Comparison of ENCODE assay signal across 23 cellular contexts in genomic region chr1:170691258-170691657, GRCh38. TPM values are rescaled to one million over a fixed set of nuclear protein-coding genes. Genes with fewer than 3 reads are reported as not detected.
DNase-seq lines count a peak whose midpoint lies in the region; ATAC-seq and TF ChIP-seq lines count a peak whose summit lies in the region.
"Had no signal": no experiment of that assay in that cellular context is flagged by ENCODE, and none has a peak within 500 bp of the region (broad histone marks: within the 10 kb centered on the region; RNA-seq: fewer than 3 reads in every experiment).

No MANE protein-coding gene starts in this region.

- intact Hi-C loops in left ventricle myocardium inferior (cut with micrococcal nuclease) (no loop called here), uterus (cut with DNase I; ENCODE audit: low total_unique reads) (no loop called here)

- no peaks in the 10 kb centered on the region for H3K9me3 ChIP-seq in left ventricle myocardium inferior (replicated peaks)
- no peaks in the 10 kb centered on the region for H3K9me3 ChIP-seq in right atrium auricular region
- no peaks in the 10 kb centered on the region for H3K9me3 ChIP-seq in uterus
- no peaks in the 10 kb centered on the region for H3K9me3 ChIP-seq in T-helper 17 cell (ENCODE audit: control insufficient read depth, low read length, poor library complexity, severe bottlenecking)
- H3K9me3 ChIP-seq: BE2C, HAP-1, SJSA1 had no signal

- in situ Hi-C loops in brain microvascular endothelial cell (cut with HindIII; ENCODE audit: low pct_ligation_motif_present, low sequenced_read_pairs), result no loop called here

- H3K36me3 Mint-ChIP-seq in osteocyte (ENCODE audit: unreplicated experiment) (peaks cover 13% of the 10 kb centered on the region), T-helper 17 cell (ENCODE audit: low read depth) (peaks cover 2% of the 10 kb centered on the region), endothelial cell (ENCODE audit: low read depth, unreplicated experiment) (no peaks in the 10 kb centered on the region)
- H3K36me3 Mint-ChIP-seq: CD4-positive, CD25-positive, alpha-beta regulatory T cell had no signal

- no peak for TF ChIP-seq POLR2A in uterus (IDR thresholded peaks at IDR 0.05)

- H3K4me1 Mint-ChIP-seq in osteocyte (ENCODE audit: unreplicated experiment), result peaks cover 92% of the 10 kb centered on the region
- H3K4me1 Mint-ChIP-seq in T-helper 17 cell, result peaks cover 10% of the 10 kb centered on the region
- H3K4me1 Mint-ChIP-seq in endothelial cell (ENCODE audit: unreplicated experiment), result peaks cover 21% of the 10 kb centered on the region
- H3K4me1 Mint-ChIP-seq: CD4-positive, CD25-positive, alpha-beta regulatory T cell had no signal

- peaks cover 59% of the 10 kb centered on the region for H3K4me1 ChIP-seq in left ventricle myocardium inferior
- H3K4me1 ChIP-seq in right atrium auricular region, result peaks cover 0 to 26% of the 10 kb centered on the region in 2 donors
- H3K4me1 ChIP-seq in uterus, result peaks cover 7 to 13% of the 10 kb centered on the region in 2 donors
- H3K4me1 ChIP-seq: BE2C, SJSA1 had no signal

- H3K4me3 Mint-ChIP-seq in osteocyte (ENCODE audit: unreplicated experiment) (no peak overlapping the region), T-helper 17 cell (no peak overlapping the region), endothelial cell (ENCODE audit: unreplicated experiment) (no peak overlapping the region)
- H3K4me3 Mint-ChIP-seq: CD4-positive, CD25-positive, alpha-beta regulatory T cell; GM23338 had no signal

- DNase-seq in left ventricle myocardium inferior (no peak), right atrium auricular region (ENCODE audit: low spot score) (no peak), brain microvascular endothelial cell (no peak), osteocyte (ENCODE audit: extremely low spot score, unreplicated experiment) (no peak), uterus (no peak), T-helper 17 cell (no peak), endothelial cell (ENCODE audit: low spot score) (no peak)
- DNase-seq: BE2C; CD4-positive, CD25-positive, alpha-beta regulatory T cell; EL; GF-D8; MV-4-11; NCI-H1105 treated with DMSO at 0.1 percent for 48 hours; NCI-H2029 treated with DMSO at 0.1 percent for 48 hours; NCI-H2171 treated with DMSO at 0.1 percent for 48 hours; NCI-H446; NCI-H526; OCI-M1 had no signal

- ATAC-seq in GM18870 (IDR thresholded peaks at IDR 0.05; ENCODE audit: unreplicated experiment), result no peak
- no peak for ATAC-seq in T-helper 17 cell
- ATAC-seq: GM23338 had no signal

- H3K27ac Mint-ChIP-seq in osteocyte (ENCODE audit: unreplicated experiment), result peak overlapping the region; percentile 90
- no peak overlapping the region for H3K27ac Mint-ChIP-seq in T-helper 17 cell
- H3K27ac Mint-ChIP-seq in endothelial cell (ENCODE audit: unreplicated experiment), result no peak overlapping the region
- H3K27ac Mint-ChIP-seq: CD4-positive, CD25-positive, alpha-beta regulatory T cell; GM23338 had no signal

- TF ChIP-seq CTCF in left ventricle myocardium inferior (IDR thresholded peaks at IDR 0.05; ENCODE audit: borderline replicate concordance) (no peak), right atrium auricular region (IDR thresholded peaks at IDR 0.05) (no peak), brain microvascular endothelial cell (IDR thresholded peaks at IDR 0.05; ENCODE audit: low read depth, low read length, missing control alignments) (no peak), osteocyte (IDR thresholded peaks at IDR 0.05) (no peak), uterus (IDR thresholded peaks at IDR 0.05) (no peak), endothelial cell (IDR thresholded peaks at IDR 0.05; ENCODE audit: unreplicated experiment) (no peak)

- H3K9me3 Mint-ChIP-seq in osteocyte (ENCODE audit: unreplicated experiment) (no peaks in the 10 kb centered on the region), endothelial cell (ENCODE audit: unreplicated experiment) (no peaks in the 10 kb centered on the region)
- H3K9me3 Mint-ChIP-seq: CD4-positive, CD25-positive, alpha-beta regulatory T cell; GM23338 had no signal

- H3K27ac ChIP-seq in left ventricle myocardium inferior (replicated peaks) (peak overlapping the region; percentile 70), right atrium auricular region (peak overlapping the region in 1 of 2 donors; percentile 15), brain microvascular endothelial cell (peak overlapping the region; percentile 80), uterus (peak overlapping the region; percentile 49 to 63)
- H3K27ac ChIP-seq: SJSA1 had no signal

- no peaks in the 10 kb centered on the region for H3K27me3 ChIP-seq in left ventricle myocardium inferior (ENCODE audit: low read depth)
- no peaks in the 10 kb centered on the region for H3K27me3 ChIP-seq in right atrium auricular region
- no peaks in the 10 kb centered on the region for H3K27me3 ChIP-seq in brain microvascular endothelial cell (replicated peaks)
- no peaks in the 10 kb centered on the region for H3K27me3 ChIP-seq in uterus
- H3K27me3 ChIP-seq: BE2C, SJSA1 had no signal

- H3K4me3 ChIP-seq in left ventricle myocardium inferior (no peak overlapping the region), right atrium auricular region (no peak overlapping the region), brain microvascular endothelial cell (ENCODE audit: low read depth, low read length) (no peak overlapping the region), uterus (no peak overlapping the region)
- H3K4me3 ChIP-seq: GM23338, HAP-1, SJSA1 had no signal

- H3K27me3 Mint-ChIP-seq in osteocyte (ENCODE audit: unreplicated experiment), result no peaks in the 10 kb centered on the region
- peaks cover 57% of the 10 kb centered on the region for H3K27me3 Mint-ChIP-seq in T-helper 17 cell
- peaks cover 1% of the 10 kb centered on the region for H3K27me3 Mint-ChIP-seq in endothelial cell (ENCODE audit: unreplicated experiment)

- H3K36me3 ChIP-seq in left ventricle myocardium inferior, result no peaks in the 10 kb centered on the region
- H3K36me3 ChIP-seq in right atrium auricular region, result no peaks in the 10 kb centered on the region
- no peaks in the 10 kb centered on the region for H3K36me3 ChIP-seq in brain microvascular endothelial cell (replicated peaks)
- H3K36me3 ChIP-seq in uterus, result no peaks in the 10 kb centered on the region
- H3K36me3 ChIP-seq: BE2C, HAP-1, SJSA1 had no signal

RNA-seq across cellular contexts. Expression of gene PRRX1, which starts 27.3 kb away (rescaled TPM):
- total RNA-seq in left ventricle myocardium inferior, result 74.7 TPM
- total RNA-seq in right atrium auricular region, result 10 to 100 TPM; 23.9 to 55.1 TPM
- total RNA-seq in osteocyte, result 358 and 376 TPM in 2 replicates
- 100 to 1,000 TPM in 2 of 4 donors, 10 to 100 TPM in 2; 36.4 to 179 (median 121) TPM for total RNA-seq in uterus
- not detected for total RNA-seq in T-helper 17 cell
- total RNA-seq in endothelial cell (ENCODE audit: unreplicated experiment), result not detected
- total RNA-seq: CD4-positive, CD25-positive, alpha-beta regulatory T cell; GM23338; HT1080 had no signal

Comparison
In these comparisons a context has a peak if more than half of its experiments do, and no peak if none do; other contexts are left out.
1. RNA of gene PRRX1, which starts 27.3 kb away (total RNA-seq): 358 to 376 TPM in osteocyte, 36.4 to 179 TPM in uterus, 74.7 TPM in left ventricle myocardium inferior (single experiment) and 23.9 to 55.1 TPM in right atrium auricular region; not detected in endothelial cell (single experiment) and not detected in T-helper 17 cell; every median in the first group is over 10 times any median in the second.